In the genomic region with DNA sequence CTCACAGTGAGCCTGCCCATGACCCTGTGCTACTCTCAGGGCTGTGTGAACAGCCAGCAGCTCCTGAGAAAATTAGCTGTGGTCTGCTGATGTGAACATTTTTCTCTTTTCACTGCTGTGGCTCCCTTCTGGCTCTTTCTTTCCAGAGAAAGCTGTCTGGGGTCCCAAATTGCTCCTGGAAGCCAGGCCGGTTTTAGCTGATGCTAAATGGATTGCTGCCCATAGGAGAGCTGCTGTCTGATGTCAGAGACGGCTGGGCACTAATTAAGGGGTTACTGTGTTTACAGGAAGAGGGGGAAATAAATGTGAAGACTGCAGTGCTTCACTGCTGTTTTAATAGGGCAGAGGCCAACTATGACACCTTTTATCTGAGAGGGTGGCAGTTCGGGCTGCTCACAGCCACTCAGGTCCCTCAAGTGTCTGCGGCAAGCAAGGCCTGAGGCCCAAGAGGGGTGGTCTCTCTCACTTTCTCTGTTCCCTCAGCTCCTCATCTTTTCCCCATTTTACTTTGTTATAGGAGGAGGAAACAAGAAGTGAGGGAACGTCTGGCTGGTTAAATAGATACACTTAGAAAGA, we compare ENCODE assay signal across 16 cellular contexts.
DNase-seq lines count a peak whose midpoint lies in the region; ATAC-seq and TF ChIP-seq lines count a peak whose summit lies in the region.
"Had no signal": no experiment of that assay in that cellular context is flagged by ENCODE, and none has a peak within 500 bp of the region (broad histone marks: within the 10 kb centered on the region; RNA-seq: fewer than 3 reads in every experiment).

No MANE protein-coding gene starts in this region.

- TF ChIP-seq RAD21 in neural cell (conservative IDR thresholded peaks at IDR 0.05): no peak

- H3K9ac ChIP-seq in fibroblast of lung (ENCODE audit: insufficient read depth, low read length): no peak overlapping the region
- peak overlapping the region; percentile 15 for H3K9ac ChIP-seq in neural cell (ENCODE audit: low read length)
- H3K9ac ChIP-seq: KMS-11 had no signal

- H3K4me2 ChIP-seq in fibroblast of lung (ENCODE audit: extremely low read depth, insufficient read depth, low read length) (no peak overlapping the region), neural cell (ENCODE audit: low read length) (no peak overlapping the region)
- H3K4me2 ChIP-seq: KMS-11, PC-9 had no signal

- no peaks in the 10 kb centered on the region for H3K27me3 Mint-ChIP-seq in activated T-cell treated with anti-CD3 and anti-CD28 coated beads, Interleukin-2, amount 50 U/mL, for 24 hours
- H3K27me3 Mint-ChIP-seq: activated naive CD8-positive, alpha-beta T cell treated with anti-CD3 and anti-CD28 coated beads, Interleukin-2, amount 10 ng/mL, durations not matched to agents 7 days and 5 days had no signal

- TF ChIP-seq EP300 in neural cell (conservative IDR thresholded peaks at IDR 0.05; ENCODE audit: poor library complexity, severe bottlenecking): no peak

- no peaks in the 10 kb centered on the region for H3K36me3 Mint-ChIP-seq in activated T-cell treated with anti-CD3 and anti-CD28 coated beads, Interleukin-2, amount 50 U/mL, for 24 hours (ENCODE audit: low read depth)
- H3K36me3 Mint-ChIP-seq: activated naive CD8-positive, alpha-beta T cell treated with anti-CD3 and anti-CD28 coated beads, Interleukin-2, amount 10 ng/mL, durations not matched to agents 7 days and 5 days had no signal

- no peak for TF ChIP-seq CTCF in fibroblast of lung (conservative IDR thresholded peaks at IDR 0.05 in 1 of 2, IDR thresholded peaks at IDR 0.05 in 1 of 2; ENCODE audit: low read depth in 1 of 2, low read length in 2 of 2)
- TF ChIP-seq CTCF in neural cell (IDR thresholded peaks at IDR 0.05; ENCODE audit: poor library complexity, severe bottlenecking): no peak

- H2AFZ ChIP-seq in fibroblast of lung (ENCODE audit: low read length) (peak overlapping the region; percentile 48), neural cell (ENCODE audit: low read depth, low read length) (no peak overlapping the region)
- H2AFZ ChIP-seq: PC-9 had no signal

- no peaks in the 10 kb centered on the region for H4K20me1 ChIP-seq in fibroblast of lung (ENCODE audit: control insufficient read depth, extremely low read depth, insufficient read depth, low read length)
- no peaks in the 10 kb centered on the region for H4K20me1 ChIP-seq in neural cell (ENCODE audit: insufficient read depth)

- H3K27ac Mint-ChIP-seq in activated T-cell treated with anti-CD3 and anti-CD28 coated beads, Interleukin-2, amount 50 U/mL, for 24 hours: no peak overlapping the region
- H3K27ac Mint-ChIP-seq: activated naive CD8-positive, alpha-beta T cell treated with anti-CD3 and anti-CD28 coated beads, Interleukin-2, amount 10 ng/mL, durations not matched to agents 7 days and 5 days had no signal

- H3K4me3 ChIP-seq in fibroblast of lung (replicated peaks in 1 of 4; ENCODE audit: control extremely low read depth in 1 of 4, insufficient read depth in 1 of 4, low read depth in 3 of 4, low read length in 4 of 4) (no peak overlapping the region), neural cell (ENCODE audit: low read length) (no peak overlapping the region)
- H3K4me3 ChIP-seq: breast epithelium, esophagus squamous epithelium, PC-9 had no signal

- peak; percentile 35 for DNase-seq in DMS 273 (lab: John Stamatoyannopoulos, UW; ENCODE audit: unreplicated experiment)
- DNase-seq in DMS 273 treated with DMSO at 0.1 percent for 48 hours (lab: John Stamatoyannopoulos, UW): no peak
- DNase-seq in NCI-H2227 (lab: John Stamatoyannopoulos, UW; ENCODE audit: unreplicated experiment): peak; percentile 80
- DNase-seq in fibroblast of lung (ENCODE audit: low read depth in 2 of 2): no peak
- DNase-seq in NCI-H187 treated with DMSO at 0.1 percent for 48 hours (lab: John Stamatoyannopoulos, UW): no peak
- no peak for DNase-seq in activated T-cell treated with anti-CD3 and anti-CD28 coated beads, Interleukin-2, amount 50 U/mL, for 24 hours
- DNase-seq: activated naive CD8-positive, alpha-beta T cell treated with anti-CD3 and anti-CD28 coated beads, Interleukin-2, amount 10 ng/mL, durations not matched to agents 7 days and 5 days; esophagus squamous epithelium; GF-D8; NCI-H524; PC-9 had no signal

- H3F3A ChIP-seq in neural cell (ENCODE audit: insufficient read depth, low read length, poor library complexity, severe bottlenecking): peaks cover 6% of the 10 kb centered on the region

- no peaks in the 10 kb centered on the region for H3K9me3 ChIP-seq in fibroblast of lung (ENCODE audit: control insufficient read depth, insufficient read depth, low read depth, low read length)
- H3K9me3 ChIP-seq in neural cell (ENCODE audit: low read length): no peaks in the 10 kb centered on the region
- H3K9me3 ChIP-seq: breast epithelium, esophagus squamous epithelium had no signal

- H3K27ac ChIP-seq in fibroblast of lung (ENCODE audit: insufficient read depth, low read length) (no peak overlapping the region), neural cell (ENCODE audit: low read length) (no peak overlapping the region)
- H3K27ac ChIP-seq: 22Rv1, breast epithelium, esophagus squamous epithelium, KMS-11, PC-9 had no signal

- no peaks in the 10 kb centered on the region for H3K79me2 ChIP-seq in fibroblast of lung (ENCODE audit: control insufficient read depth, insufficient read depth, low read length)
- H3K79me2 ChIP-seq in neural cell (replicated peaks; ENCODE audit: insufficient read depth, low read length): no peaks in the 10 kb centered on the region

- no peaks in the 10 kb centered on the region for H3K9me3 Mint-ChIP-seq in activated T-cell treated with anti-CD3 and anti-CD28 coated beads, Interleukin-2, amount 50 U/mL, for 24 hours
- H3K9me3 Mint-ChIP-seq: activated naive CD8-positive, alpha-beta T cell treated with anti-CD3 and anti-CD28 coated beads, Interleukin-2, amount 10 ng/mL, durations not matched to agents 7 days and 5 days had no signal

- no peaks in the 10 kb centered on the region for H3K4me1 Mint-ChIP-seq in activated T-cell treated with anti-CD3 and anti-CD28 coated beads, Interleukin-2, amount 50 U/mL, for 24 hours (ENCODE audit: low read depth)
- H3K4me1 Mint-ChIP-seq: activated naive CD8-positive, alpha-beta T cell treated with anti-CD3 and anti-CD28 coated beads, Interleukin-2, amount 10 ng/mL, durations not matched to agents 7 days and 5 days had no signal

- no peak overlapping the region for H3K4me3 Mint-ChIP-seq in activated T-cell treated with anti-CD3 and anti-CD28 coated beads, Interleukin-2, amount 50 U/mL, for 24 hours
- H3K4me3 Mint-ChIP-seq: activated naive CD8-positive, alpha-beta T cell treated with anti-CD3 and anti-CD28 coated beads, Interleukin-2, amount 10 ng/mL, durations not matched to agents 7 days and 5 days had no signal

- H3K27me3 ChIP-seq in fibroblast of lung (ENCODE audit: control insufficient read depth, insufficient read depth, low read length): no peaks in the 10 kb centered on the region
- no peaks in the 10 kb centered on the region for H3K27me3 ChIP-seq in neural cell (ENCODE audit: insufficient read depth, low read depth, low read length)
- H3K27me3 ChIP-seq: breast epithelium had no signal

- H3K4me1 ChIP-seq in fibroblast of lung (ENCODE audit: control insufficient read depth, extremely low read depth, insufficient read depth, low read length): peaks cover 4% of the 10 kb centered on the region
- H3K4me1 ChIP-seq: breast epithelium, esophagus squamous epithelium had no signal

- no peak for ATAC-seq in HG02763 (IDR thresholded peaks at IDR 0.05; ENCODE audit: unreplicated experiment)

- H3K9me2 ChIP-seq in neural cell (ENCODE audit: insufficient read depth, low read length): no peaks in the 10 kb centered on the region

- H3K36me3 ChIP-seq in fibroblast of lung (ENCODE audit: control insufficient read depth, insufficient read depth, low read length) (no peaks in the 10 kb centered on the region), neural cell (ENCODE audit: insufficient read depth, low read length) (no peaks in the 10 kb centered on the region)
- H3K36me3 ChIP-seq: breast epithelium, esophagus squamous epithelium had no signal

TF ChIP-seq in neural cell, 6 proteins besides CTCF, POLR2A, EP300 and RAD21:
- no peak for TF ChIP-seq TAF1 (IDR thresholded peaks at IDR 0.05; ENCODE audit: low read depth)
- TF ChIP-seq, protein P1, sequence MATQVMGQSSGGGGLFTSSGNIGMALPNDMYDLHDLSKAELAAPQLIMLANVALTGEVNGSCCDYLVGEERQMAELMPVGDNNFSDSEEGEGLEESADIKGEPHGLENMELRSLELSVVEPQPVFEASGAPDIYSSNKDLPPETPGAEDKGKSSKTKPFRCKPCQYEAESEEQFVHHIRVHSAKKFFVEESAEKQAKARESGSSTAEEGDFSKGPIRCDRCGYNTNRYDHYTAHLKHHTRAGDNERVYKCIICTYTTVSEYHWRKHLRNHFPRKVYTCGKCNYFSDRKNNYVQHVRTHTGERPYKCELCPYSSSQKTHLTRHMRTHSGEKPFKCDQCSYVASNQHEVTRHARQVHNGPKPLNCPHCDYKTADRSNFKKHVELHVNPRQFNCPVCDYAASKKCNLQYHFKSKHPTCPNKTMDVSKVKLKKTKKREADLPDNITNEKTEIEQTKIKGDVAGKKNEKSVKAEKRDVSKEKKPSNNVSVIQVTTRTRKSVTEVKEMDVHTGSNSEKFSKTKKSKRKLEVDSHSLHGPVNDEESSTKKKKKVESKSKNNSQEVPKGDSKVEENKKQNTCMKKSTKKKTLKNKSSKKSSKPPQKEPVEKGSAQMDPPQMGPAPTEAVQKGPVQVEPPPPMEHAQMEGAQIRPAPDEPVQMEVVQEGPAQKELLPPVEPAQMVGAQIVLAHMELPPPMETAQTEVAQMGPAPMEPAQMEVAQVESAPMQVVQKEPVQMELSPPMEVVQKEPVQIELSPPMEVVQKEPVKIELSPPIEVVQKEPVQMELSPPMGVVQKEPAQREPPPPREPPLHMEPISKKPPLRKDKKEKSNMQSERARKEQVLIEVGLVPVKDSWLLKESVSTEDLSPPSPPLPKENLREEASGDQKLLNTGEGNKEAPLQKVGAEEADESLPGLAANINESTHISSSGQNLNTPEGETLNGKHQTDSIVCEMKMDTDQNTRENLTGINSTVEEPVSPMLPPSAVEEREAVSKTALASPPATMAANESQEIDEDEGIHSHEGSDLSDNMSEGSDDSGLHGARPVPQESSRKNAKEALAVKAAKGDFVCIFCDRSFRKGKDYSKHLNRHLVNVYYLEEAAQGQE (IDR thresholded peaks at IDR 0.05; ENCODE audit: borderline replicate concordance): no peak
- TF ChIP-seq SMC3 (conservative IDR thresholded peaks at IDR 0.05; ENCODE audit: poor library complexity): no peak
- TF ChIP-seq MXI1 (conservative IDR thresholded peaks at IDR 0.05; ENCODE audit: poor library complexity, severe bottlenecking): no peak
- TF ChIP-seq POLR2AphosphoS5 (IDR thresholded peaks at IDR 0.05): no peak
- no peak for TF ChIP-seq EZH2 (IDR thresholded peaks at IDR 0.05; ENCODE audit: borderline replicate concordance, insufficient read depth, low read length, poor library complexity, severe bottlenecking)

Comparison
In these comparisons a context has a peak if more than half of its experiments do, and no peak if none do; other contexts are left out.
1. DNase-seq: peak in DMS 273 (single experiment) and NCI-H2227 (single experiment); none in DMS 273 treated with DMSO at 0.1 percent for 48 hours (single experiment), fibroblast of lung (0 of 2), NCI-H187 treated with DMSO at 0.1 percent for 48 hours (single experiment) and activated T-cell treated with anti-CD3 and anti-CD28 coated beads, Interleukin-2, amount 50 U/mL, for 24 hours (single experiment).